ENCODE assay signal across 10 cellular contexts in genomic region chr2:100813527-100813926, GRCh38. TPM values are rescaled to one million over a fixed set of nuclear protein-coding genes. Genes with fewer than 3 reads are reported as not detected.
DNase-seq lines count a peak whose midpoint lies in the region; ATAC-seq and TF ChIP-seq lines count a peak whose summit lies in the region.
"Had no signal": no experiment of that assay in that cellular context is flagged by ENCODE, and none has a peak within 500 bp of the region (broad histone marks: within the 10 kb centered on the region; RNA-seq: fewer than 3 reads in every experiment).

No MANE protein-coding gene starts in this region.

- peaks cover 39% of the 10 kb centered on the region for H3K27me3 Mint-ChIP-seq in activated CD8-positive, alpha-beta memory T cell treated with anti-CD3 and anti-CD28 coated beads, Interleukin-2, amount 10 ng/mL, durations not matched to agents 7 days and 5 days
- H3K27me3 Mint-ChIP-seq in activated CD8-positive, alpha-beta T cell treated with anti-CD3 and anti-CD28 coated beads for 36 hours, result peaks cover 5% of the 10 kb centered on the region

- H3K36me3 Mint-ChIP-seq in activated CD8-positive, alpha-beta memory T cell treated with anti-CD3 and anti-CD28 coated beads, Interleukin-2, amount 10 ng/mL, durations not matched to agents 7 days and 5 days, result no peaks in the 10 kb centered on the region
- no peaks in the 10 kb centered on the region for H3K36me3 Mint-ChIP-seq in activated CD8-positive, alpha-beta T cell treated with anti-CD3 and anti-CD28 coated beads for 36 hours (ENCODE audit: low read depth)
- H3K36me3 Mint-ChIP-seq: type B pancreatic cell had no signal

- no peak overlapping the region for H3K4me3 Mint-ChIP-seq in activated CD8-positive, alpha-beta memory T cell treated with anti-CD3 and anti-CD28 coated beads, Interleukin-2, amount 10 ng/mL, durations not matched to agents 7 days and 5 days
- peak overlapping the region; percentile 11 for H3K4me3 Mint-ChIP-seq in activated CD8-positive, alpha-beta T cell treated with anti-CD3 and anti-CD28 coated beads for 36 hours
- H3K4me3 Mint-ChIP-seq: type B pancreatic cell had no signal

- DNase-seq in activated CD8-positive, alpha-beta memory T cell treated with anti-CD3 and anti-CD28 coated beads, Interleukin-2, amount 10 ng/mL, durations not matched to agents 7 days and 5 days, result no peak
- DNase-seq in activated CD8-positive, alpha-beta memory T cell treated with anti-CD3 and anti-CD28 coated beads, Interleukin-2, amount 50 U/mL, for 48 hours, result no peak
- no peak for DNase-seq in activated CD8-positive, alpha-beta T cell treated with anti-CD3 and anti-CD28 coated beads for 36 hours
- DNase-seq in glomerular endothelial cell (ENCODE audit: extremely low read depth, low read depth, low spot score) (peak; percentile 52), cortex of kidney (lab: John Stamatoyannopoulos, UW) (no peak)
- DNase-seq in stimulated activated naive CD8-positive, alpha-beta T cell treated with anti-CD3 and anti-CD28 coated beads, Interleukin-15, Interleukin-2, amounts not matched to agents 100 U/mL and 50 U/mL, for 24 hours, result no peak
- DNase-seq: H7 had no signal

- peak; percentile 20 for ATAC-seq in activated CD8-positive, alpha-beta memory T cell treated with anti-CD3 and anti-CD28 coated beads, Interleukin-2, amount 10 ng/mL, durations not matched to agents 7 days and 5 days
- peak; percentile 76 for ATAC-seq in activated CD8-positive, alpha-beta T cell treated with anti-CD3 and anti-CD28 coated beads for 36 hours
- ATAC-seq in stimulated activated naive CD8-positive, alpha-beta T cell treated with anti-CD3 and anti-CD28 coated beads, Interleukin-15, Interleukin-2, amounts not matched to agents 100 U/mL and 50 U/mL, for 24 hours, result peak; percentile 59
- ATAC-seq in GM18909 (IDR thresholded peaks at IDR 0.05; ENCODE audit: poor library complexity, unreplicated experiment) (no peak), HG02588 (IDR thresholded peaks at IDR 0.05; ENCODE audit: unreplicated experiment) (no peak)

- H3K27ac Mint-ChIP-seq in activated CD8-positive, alpha-beta memory T cell treated with anti-CD3 and anti-CD28 coated beads, Interleukin-2, amount 10 ng/mL, durations not matched to agents 7 days and 5 days, result no peak overlapping the region
- H3K27ac Mint-ChIP-seq in activated CD8-positive, alpha-beta T cell treated with anti-CD3 and anti-CD28 coated beads for 36 hours, result peak overlapping the region; percentile 82
- H3K27ac Mint-ChIP-seq: type B pancreatic cell had no signal

- peaks cover 17% of the 10 kb centered on the region for H3K4me1 Mint-ChIP-seq in activated CD8-positive, alpha-beta memory T cell treated with anti-CD3 and anti-CD28 coated beads, Interleukin-2, amount 10 ng/mL, durations not matched to agents 7 days and 5 days
- peaks cover 35% of the 10 kb centered on the region for H3K4me1 Mint-ChIP-seq in activated CD8-positive, alpha-beta T cell treated with anti-CD3 and anti-CD28 coated beads for 36 hours (ENCODE audit: low read depth)

- H3K9me3 Mint-ChIP-seq in activated CD8-positive, alpha-beta memory T cell treated with anti-CD3 and anti-CD28 coated beads, Interleukin-2, amount 10 ng/mL, durations not matched to agents 7 days and 5 days (ENCODE audit: low read depth), result no peaks in the 10 kb centered on the region
- no peaks in the 10 kb centered on the region for H3K9me3 Mint-ChIP-seq in activated CD8-positive, alpha-beta T cell treated with anti-CD3 and anti-CD28 coated beads for 36 hours

- CTCF ChIA-PET in activated CD8-positive, alpha-beta memory T cell treated with anti-CD3 and anti-CD28 coated beads, Interleukin-2, amount 10 ng/mL, durations not matched to agents 7 days and 5 days (lab: Charles Lee), result no interaction called here
- CTCF ChIA-PET in activated CD8-positive, alpha-beta T cell treated with anti-CD3 and anti-CD28 coated beads for 36 hours (lab: Charles Lee), result interaction anchor here (1.4 kb wide), 1 partner anchor 204 kb away, joined by 9 read pairs; no protein-coding TSS in a partner anchor

- POLR2A ChIA-PET in activated CD8-positive, alpha-beta T cell treated with anti-CD3 and anti-CD28 coated beads for 36 hours (lab: Charles Lee), result no interaction called here

- no peak for TF ChIP-seq CTCF in activated CD8-positive, alpha-beta T cell treated with anti-CD3 and anti-CD28 coated beads for 36 hours (IDR thresholded peaks at IDR 0.05)

- intact Hi-C loops in activated CD8-positive, alpha-beta T cell treated with anti-CD3 and anti-CD28 coated beads for 36 hours (cut with micrococcal nuclease), result no loop called here

RNA-seq across cellular contexts. Expression of gene NPAS2, which starts 6.4 kb away (rescaled TPM):
- total RNA-seq in activated CD8-positive, alpha-beta memory T cell treated with anti-CD3 and anti-CD28 coated beads, Interleukin-2, amount 10 ng/mL, durations not matched to agents 7 days and 5 days, result under 1 TPM; 0.41 to 0.47 TPM
- 10 to 100 TPM; 14.4 to 15.2 TPM for total RNA-seq in activated CD8-positive, alpha-beta T cell treated with anti-CD3 and anti-CD28 coated beads for 36 hours
- 14.7 and 15.8 TPM in 2 replicates for total RNA-seq in glomerular endothelial cell

Comparison
In these comparisons a context has a peak if more than half of its experiments do, and no peak if none do; other contexts are left out.
1. ATAC-seq: peak in activated CD8-positive, alpha-beta memory T cell treated with anti-CD3 and anti-CD28 coated beads, Interleukin-2, amount 10 ng/mL, durations not matched to agents 7 days and 5 days (single experiment), activated CD8-positive, alpha-beta T cell treated with anti-CD3 and anti-CD28 coated beads for 36 hours (single experiment) and stimulated activated naive CD8-positive, alpha-beta T cell treated with anti-CD3 and anti-CD28 coated beads, Interleukin-15, Interleukin-2, amounts not matched to agents 100 U/mL and 50 U/mL, for 24 hours (single experiment); none in GM18909 (single experiment) and HG02588 (single experiment).
2. RNA of gene NPAS2, which starts 6.4 kb away (total RNA-seq): 14.7 to 15.8 TPM in glomerular endothelial cell and 14.4 to 15.2 TPM in activated CD8-positive, alpha-beta T cell treated with anti-CD3 and anti-CD28 coated beads for 36 hours; 0.41 to 0.47 TPM in activated CD8-positive, alpha-beta memory T cell treated with anti-CD3 and anti-CD28 coated beads, Interleukin-2, amount 10 ng/mL, durations not matched to agents 7 days and 5 days; every median in the first group is over 10 times any median in the second.